In the genomic region with DNA sequence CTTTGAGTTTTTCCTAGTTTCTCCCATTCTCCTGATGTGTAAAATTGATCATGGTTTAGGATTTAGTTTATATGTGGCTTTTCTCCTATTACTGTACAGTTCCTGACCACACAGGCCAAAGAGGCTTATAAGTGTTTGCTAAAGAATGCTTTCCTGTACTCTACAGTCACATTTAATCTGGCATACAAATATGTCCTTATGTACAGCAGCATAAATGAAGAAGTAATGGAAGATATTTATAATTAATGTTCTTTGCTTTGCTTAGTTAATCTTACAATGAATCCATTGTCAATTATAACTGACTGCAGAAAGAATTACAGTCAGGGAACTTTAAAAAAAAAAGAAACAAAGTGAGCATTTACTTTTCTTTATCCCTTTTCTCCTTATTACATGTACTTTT, we compare ENCODE assay signal across 29 cellular contexts.
"Had no signal": no experiment of that assay in that cellular context is flagged by ENCODE, and none has a peak within 500 bp of the region (broad histone marks: within the 10 kb centered on the region; RNA-seq: fewer than 3 reads in every experiment).

No MANE protein-coding gene starts in this region.

- ATAC-seq: activated CD4-positive, alpha-beta T cell treated with anti-CD3 and anti-CD28 coated beads for 36 hours; activated CD8-positive, alpha-beta memory T cell treated with anti-CD3 and anti-CD28 coated beads, Interleukin-2, amount 10 ng/mL, durations not matched to agents 7 days and 5 days; activated CD8-positive, alpha-beta T cell treated with anti-CD3 and anti-CD28 coated beads, Interleukin-2, amount 10 ng/mL, durations not matched to agents 7 days and 5 days; activated naive CD8-positive, alpha-beta T cell treated with anti-CD3 and anti-CD28 coated beads, Interleukin-2, amount 50 U/mL, for 24 hours; body of pancreas; esophagus mucosa; gastrocnemius medialis; heart left ventricle; T-helper 17 cell had no signal

- H3K9me3 ChIP-seq: adrenal gland, body of pancreas, colonic mucosa, gastrocnemius medialis, heart left ventricle had no signal

- H3K27me3 ChIP-seq: adrenal gland, body of pancreas, colonic mucosa, gastrocnemius medialis, heart left ventricle had no signal

- H3K36me3 ChIP-seq: adrenal gland, colonic mucosa, gastrocnemius medialis, heart left ventricle had no signal

- H3K4me1 ChIP-seq: adrenal gland, body of pancreas, colonic mucosa, gastrocnemius medialis, heart left ventricle had no signal

- H3K27ac ChIP-seq: adrenal gland, body of pancreas, colonic mucosa, gastrocnemius medialis, heart left ventricle had no signal

- DNase-seq: activated CD4-positive, alpha-beta memory T cell treated with anti-CD3 and anti-CD28 coated beads for 36 hours; activated CD4-positive, alpha-beta T cell treated with anti-CD3 and anti-CD28 coated beads for 36 hours; activated CD4-positive, alpha-beta T cell treated with anti-CD3 and anti-CD28 coated beads, Interleukin-2, amount 10 ng/mL, durations not matched to agents 24 days and 14 days; activated CD4-positive, CD25-positive, alpha-beta regulatory T cell; activated CD4-positive, CD25-positive, alpha-beta regulatory T cell treated with anti-CD3 and anti-CD28 coated beads, Interleukin-2, amount 50 U/mL, for 72 hours; activated CD8-positive, alpha-beta memory T cell treated with anti-CD3 and anti-CD28 coated beads, Interleukin-2, amount 10 ng/mL, durations not matched to agents 7 days and 5 days; activated CD8-positive, alpha-beta memory T cell treated with anti-CD3 and anti-CD28 coated beads, Interleukin-2, amount 50 U/mL, for 4 hours; activated CD8-positive, alpha-beta T cell treated with anti-CD3 and anti-CD28 coated beads, Interleukin-2, amount 10 ng/mL, durations not matched to agents 7 days and 5 days; activated effector memory CD4-positive, alpha-beta T cell treated with anti-CD3 and anti-CD28 coated beads, Interleukin-2, amount 50 U/mL, for 16 hours; activated naive CD4-positive, alpha-beta T cell treated with anti-CD3 and anti-CD28 coated beads for 36 hours; activated naive CD8-positive, alpha-beta T cell treated with anti-CD3 and anti-CD28 coated beads for 36 hours; activated naive CD8-positive, alpha-beta T cell treated with anti-CD3 and anti-CD28 coated beads, Interleukin-2, amount 50 U/mL, for 24 hours; activated T-cell treated with anti-CD3 and anti-CD28 coated beads, Interleukin-2, amount 50 U/mL, for 1 hour; activated T-cell treated with anti-CD3 and anti-CD28 coated beads, Interleukin-2, amount 50 U/mL, for 48 hours; adrenal gland; amygdala; aorta; body of pancreas; caudate nucleus; cerebellar nuclear complex; colonic mucosa; effector CD8-positive, alpha-beta T cell; foreskin fibroblast; gastrocnemius medialis; glutamatergic neuron; heart left ventricle; T-helper 17 cell; T1000 had no signal

- H3K4me3 ChIP-seq: adrenal gland, body of pancreas, colonic mucosa, gastrocnemius medialis, heart left ventricle had no signal
